In genomic region chr5:65902104-65902503, GRCh38 we compare ENCODE assay signal across 1 cellular context.
A peak's percentile ranks its signal among the peaks of the same experiment; 100 is the strongest.
TF ChIP-seq lines count a peak whose summit lies in the region.

No MANE protein-coding gene starts in this region.

TF ChIP-seq in K562, 482 proteins besides CTCF, POLR2A, EP300 and RAD21 (continued from another document):
- TF ChIP-seq CEBPG (CRISPR knock-in tag; IDR thresholded peaks at IDR 0.05) (0 out of 2 replicates have a peak, but pooled peaks have one; percentile 33), CEBPG (tag; conservative IDR thresholded peaks at IDR 0.05 in 1 of 2, IDR thresholded peaks at IDR 0.05 in 1 of 2) (peak; percentile 52 to 97), CEBPB (tag; IDR thresholded peaks at IDR 0.05) (peak; percentile 60), SRSF1 (IDR thresholded peaks at IDR 0.05; ENCODE audit: low read depth, low read length) (no peak), NR2C1 (IDR thresholded peaks at IDR 0.05) (no peak), NR2C1 (tag; IDR thresholded peaks at IDR 0.05) (0 out of 2 replicates have a peak, but pooled peaks have one; percentile 10), EP400 (IDR thresholded peaks at IDR 0.05) (0 out of 2 replicates have a peak, but pooled peaks have one; percentile 30), SMAD4 (CRISPR knock-in tag; conservative IDR thresholded peaks at IDR 0.05) (0 out of 2 replicates have a peak, but pooled peaks have one; percentile 33), ATF7 (IDR thresholded peaks at IDR 0.05) (no peak), DMBX1 (CRISPR knock-in tag; IDR thresholded peaks at IDR 0.05; ENCODE audit: borderline replicate concordance) (peak; percentile 46; the same call in 1 of the 2 replicates), ATF4 (CRISPR knock-in tag; IDR thresholded peaks at IDR 0.05) (0 out of 2 replicates have a peak, but pooled peaks have one; percentile 58), ATF3 (IDR thresholded peaks at IDR 0.05) (peak; percentile 78), ATF3 (CRISPR knock-in tag; conservative IDR thresholded peaks at IDR 0.05) (no peak), TRIM25 (IDR thresholded peaks at IDR 0.05; ENCODE audit: borderline replicate concordance) (no peak), IFI16 (CRISPR knock-in tag; IDR thresholded peaks at IDR 0.05) (no peak), BACH1 (tag; IDR thresholded peaks at IDR 0.05) (peak; percentile 48; the same call in 1 of the 2 replicates), ZNF551 (CRISPR knock-in tag; IDR thresholded peaks at IDR 0.05) (no peak), STAT6 (CRISPR knock-in tag; IDR thresholded peaks at IDR 0.05) (no peak)
TF ChIP-seq in K562: peak in this region for 13.
